In the genomic region with DNA sequence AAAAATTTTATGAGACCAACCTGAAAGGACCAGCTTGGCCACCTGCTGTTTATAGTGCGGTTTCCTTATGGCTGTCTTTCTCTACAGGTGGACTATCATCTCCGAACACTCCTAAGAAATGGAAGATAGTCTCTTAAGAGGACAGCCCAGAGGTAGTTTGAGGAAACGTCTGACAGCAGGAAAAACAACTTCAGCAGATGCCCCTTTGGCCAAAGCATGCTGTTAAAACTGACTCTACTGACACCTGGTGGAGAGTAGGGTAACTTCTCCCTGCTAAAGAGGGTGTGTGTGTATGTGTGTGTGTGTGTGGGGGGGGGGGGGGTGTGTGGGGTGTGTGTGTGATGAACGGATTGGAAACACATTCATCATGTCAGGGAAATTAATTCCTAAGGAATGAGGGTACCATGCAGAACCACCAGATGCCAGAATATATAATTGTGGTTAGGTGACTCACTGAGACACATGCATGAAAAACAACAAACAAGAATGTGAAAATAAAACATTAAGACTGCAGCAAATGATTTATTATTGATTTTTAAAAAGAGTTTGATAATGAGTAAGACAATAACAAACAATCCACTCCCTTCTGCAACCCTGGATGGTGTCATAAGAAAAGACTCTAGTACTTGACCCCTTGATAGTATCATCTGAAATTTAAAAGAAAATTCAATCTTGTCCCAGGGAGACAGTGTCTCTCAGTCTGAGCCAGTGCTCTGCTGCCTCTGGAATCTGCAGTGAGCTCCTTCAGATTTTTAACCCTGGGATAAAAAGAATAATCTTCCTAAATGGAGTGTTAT, we compare ENCODE assay signal across 8 cellular contexts.
DNase-seq lines count a peak whose midpoint lies in the region; ATAC-seq and TF ChIP-seq lines count a peak whose summit lies in the region.

No MANE protein-coding gene starts in this region.

- BruUV-seq in PC-3 (replicated peaks; lab: Mats Ljungman, UMichigan), result no TSS peak
- BruUV-seq in MCF 10A (replicated peaks; lab: Mats Ljungman, UMichigan), result no TSS peak

- no peak for DNase-seq in activated T-cell treated with anti-CD3 and anti-CD28 coated beads, Interleukin-2, amount 50 U/mL, for 4 hours
- no peak for DNase-seq in activated T-cell treated with anti-CD3 and anti-CD28 coated beads for 4 hours
- peak; percentile 90 for DNase-seq in HT1080 (ENCODE audit: low read depth)
- peak; percentile 92 for DNase-seq in PC-3
- DNase-seq in MCF 10A (ENCODE audit: unreplicated experiment), result peak; percentile 85
- DNase-seq in iris pigment epithelial cell (ENCODE audit: low read depth), result peak; percentile 90
- no peak for DNase-seq in spleen

- intact Hi-C loops in PC-3 (cut with micrococcal nuclease), result loop anchor here (1.0 kb wide), 4 partner anchors 52 to 445 kb away; no protein-coding TSS in a partner anchor
- intact Hi-C loops in MCF 10A (cut with micrococcal nuclease), result loop anchor here (1.0 to 5.0 kb wide), 6 partner anchors 53 to 445 kb away; no protein-coding TSS in a partner anchor
- intact Hi-C loops in spleen (cut with DNase I; ENCODE audit: low total_unique reads), result loop anchor here (5.0 kb wide), 1 partner anchor 246 kb away; no protein-coding TSS in a partner anchor

- no peak for TF ChIP-seq POLR2A in spleen (IDR thresholded peaks at IDR 0.05)

- no peaks in the 10 kb centered on the region for H3K9me3 Mint-ChIP-seq in activated T-cell treated with anti-CD3 and anti-CD28 coated beads, Interleukin-2, amount 50 U/mL, for 4 hours
- no peaks in the 10 kb centered on the region for H3K9me3 Mint-ChIP-seq in MCF 10A (ENCODE audit: unreplicated experiment)

- H3K4me3 Mint-ChIP-seq in activated T-cell treated with anti-CD3 and anti-CD28 coated beads, Interleukin-2, amount 50 U/mL, for 4 hours, result no peak overlapping the region
- no peak overlapping the region for H3K4me3 Mint-ChIP-seq in MCF 10A (ENCODE audit: unreplicated experiment)

- POLR2A ChIA-PET in PC-3 (lab: Charles Lee; ENCODE audit: unreplicated experiment) (interaction anchor here (0.7 kb wide), 1 partner anchor 321 kb away, joined by 3 read pairs; a partner anchor contains a TSS), MCF 10A (lab: Yijun Ruan, JAX) (no interaction called here)

- H3K27me3 ChIP-seq in PC-3 (ENCODE audit: low read length) (no peaks in the 10 kb centered on the region), spleen (replicated peaks in 1 of 7) (no peaks in the 10 kb centered on the region)

- H3K36me3 Mint-ChIP-seq in activated T-cell treated with anti-CD3 and anti-CD28 coated beads, Interleukin-2, amount 50 U/mL, for 4 hours (ENCODE audit: insufficient read depth), result no peaks in the 10 kb centered on the region
- H3K36me3 Mint-ChIP-seq in MCF 10A (ENCODE audit: insufficient read depth, unreplicated experiment), result peaks cover 6% of the 10 kb centered on the region

- H3K36me3 ChIP-seq in PC-3 (ENCODE audit: low read depth, low read length), result no peaks in the 10 kb centered on the region
- no peaks in the 10 kb centered on the region for H3K36me3 ChIP-seq in spleen

- no peak overlapping the region for H2AFZ ChIP-seq in PC-3 (ENCODE audit: low read length)

- H3F3A ChIP-seq in PC-3 (ENCODE audit: low read length, unreplicated experiment), result no peaks in the 10 kb centered on the region

- no peak overlapping the region for H3K4me3 ChIP-seq in PC-3 (ENCODE audit: low read length)
- H3K4me3 ChIP-seq in spleen, result no peak overlapping the region

- H3K27ac Mint-ChIP-seq in MCF 10A (ENCODE audit: low read depth, unreplicated experiment), result peak overlapping the region; percentile 91

- H3K9ac ChIP-seq in PC-3 (ENCODE audit: low read length), result peak overlapping the region; percentile 53

- no peaks in the 10 kb centered on the region for H3K27me3 Mint-ChIP-seq in activated T-cell treated with anti-CD3 and anti-CD28 coated beads, Interleukin-2, amount 50 U/mL, for 4 hours (ENCODE audit: low read depth)
- no peaks in the 10 kb centered on the region for H3K27me3 Mint-ChIP-seq in MCF 10A (ENCODE audit: insufficient read depth, unreplicated experiment)

- H3K4me2 ChIP-seq in PC-3 (ENCODE audit: low read length), result peak overlapping the region; percentile 42

- peaks cover 60% of the 10 kb centered on the region for H3K4me1 ChIP-seq in PC-3 (ENCODE audit: insufficient read depth, low read length)
- H3K4me1 ChIP-seq in spleen, result peaks cover 0 to 14% (median 3%) of the 10 kb centered on the region in 6 donors

- CTCF ChIA-PET in PC-3 (lab: Charles Lee) (interaction anchor here (1.3 kb wide), 1 partner anchor 27 kb away, joined by 5 read pairs; no protein-coding TSS in a partner anchor), MCF 10A (lab: Yijun Ruan, JAX) (interaction anchor here (0.6 to 7.6 kb wide), 30 partner anchors 11 to 1619 kb away, joined by 3 to 87 read pairs (median 4); no protein-coding TSS in a partner anchor)

- peak overlapping the region; percentile 86 for H3K27ac ChIP-seq in PC-3 (ENCODE audit: low read length)
- no peak overlapping the region for H3K27ac ChIP-seq in spleen

- peak; percentile 44 to 59 for ATAC-seq in activated T-cell treated with anti-CD3 and anti-CD28 coated beads, Interleukin-2, amount 50 U/mL, for 4 hours
- ATAC-seq in GM21619 (IDR thresholded peaks at IDR 0.05; ENCODE audit: unreplicated experiment), result peak; percentile 72
- ATAC-seq in PC-3, result peak; percentile 68

- no peaks in the 10 kb centered on the region for H3K9me2 ChIP-seq in PC-3 (replicated peaks; ENCODE audit: low read length)

- WGBS in spleen, 5 donors, result 24 to 29% (median 29%) methylated on average over 4 of the region's 4 CpGs

- H3K4me1 Mint-ChIP-seq in activated T-cell treated with anti-CD3 and anti-CD28 coated beads, Interleukin-2, amount 50 U/mL, for 4 hours (ENCODE audit: low read depth), result no peaks in the 10 kb centered on the region
- peaks cover 40% of the 10 kb centered on the region for H3K4me1 Mint-ChIP-seq in MCF 10A (ENCODE audit: insufficient read depth, unreplicated experiment)

- no peaks in the 10 kb centered on the region for H4K20me1 ChIP-seq in PC-3 (ENCODE audit: low read length)

- no peaks in the 10 kb centered on the region for H3K9me3 ChIP-seq in PC-3 (ENCODE audit: low read length)
- no peaks in the 10 kb centered on the region for H3K9me3 ChIP-seq in spleen

- TF ChIP-seq CTCF in PC-3 (conservative IDR thresholded peaks at IDR 0.05; ENCODE audit: low read depth, low read length), result peak; percentile 76
- peak; percentile 65 for TF ChIP-seq CTCF in MCF 10A (IDR thresholded peaks at IDR 0.05; ENCODE audit: unreplicated experiment)
- peak in 10 of 11 experiments; percentile 3 to 70 (median 56) for TF ChIP-seq CTCF in spleen (IDR thresholded peaks at IDR 0.05 in 8 of 11, conservative IDR thresholded peaks at IDR 0.05 in 3 of 11)

- H3K79me2 ChIP-seq in PC-3 (ENCODE audit: low read length), result no peaks in the 10 kb centered on the region

Comparison
In these comparisons a context has a peak if more than half of its experiments do, and no peak if none do; other contexts are left out.
1. DNase-seq: peak in HT1080 (single experiment), PC-3 (single experiment), MCF 10A (single experiment) and iris pigment epithelial cell (single experiment); none in activated T-cell treated with anti-CD3 and anti-CD28 coated beads, Interleukin-2, amount 50 U/mL, for 4 hours (single experiment), activated T-cell treated with anti-CD3 and anti-CD28 coated beads for 4 hours (single experiment) and spleen (single experiment).
2. Peak in every context shown above with its lines, with median percentiles within 50 percentile points of each other: ATAC-seq and CTCF ChIP-seq.